In the genomic region with DNA sequence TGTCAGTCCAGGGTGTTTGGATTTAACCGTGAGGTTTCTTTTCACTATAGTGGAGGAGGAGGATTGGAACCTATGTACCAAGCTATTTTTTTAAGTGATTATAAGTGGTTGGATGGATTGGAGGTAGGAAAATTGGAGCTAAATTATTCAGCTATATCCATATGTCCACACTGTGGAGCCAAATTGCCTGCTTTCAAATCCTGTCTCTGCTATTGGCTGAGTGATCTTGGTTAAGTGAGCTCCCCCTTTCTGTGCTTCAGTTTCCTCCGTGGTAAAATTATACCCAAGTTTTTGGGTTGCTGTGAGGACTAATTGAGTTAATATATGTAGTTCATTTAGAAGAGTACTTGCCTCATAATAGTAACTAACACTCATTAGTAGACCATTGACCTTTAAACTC, we compare ENCODE assay signal across 9 cellular contexts. TPM values are rescaled to one million over a fixed set of nuclear protein-coding genes. Genes with fewer than 3 reads are reported as not detected.
DNase-seq lines count a peak whose midpoint lies in the region; ATAC-seq, FAIRE-seq and TF ChIP-seq lines count a peak whose summit lies in the region.
"Had no signal": no experiment of that assay in that cellular context is flagged by ENCODE, and none has a peak within 500 bp of the region (broad histone marks: within the 10 kb centered on the region; RNA-seq: fewer than 3 reads in every experiment).

No MANE protein-coding gene starts in this region.

- H3K36me3 Mint-ChIP-seq in T-helper 17 cell (ENCODE audit: low read depth), result peaks cover 5% of the 10 kb centered on the region

- FAIRE-seq in keratinocyte (lab: Jason Lieb, UNC), result no peak

- H3K36me3 ChIP-seq in keratinocyte (ENCODE audit: control insufficient read depth in 2 of 2, extremely low read depth in 1 of 2, insufficient read depth in 2 of 2, low read length in 2 of 2), result peaks cover 0 to 5% of the 10 kb centered on the region in 2 experiments

- no peaks in the 10 kb centered on the region for H3K9me1 ChIP-seq in keratinocyte (ENCODE audit: control insufficient read depth, extremely low read depth, insufficient read depth, low read length)

- H3K27ac ChIP-seq in keratinocyte (ENCODE audit: control insufficient read depth, insufficient read depth, low read length), result peak overlapping the region; percentile 59
- H3K27ac ChIP-seq: gastrocnemius medialis had no signal

- no peak for TF ChIP-seq EP300 in Ishikawa (IDR thresholded peaks at IDR 0.05; ENCODE audit: borderline replicate concordance)

- no peak overlapping the region for H3K4me3 Mint-ChIP-seq in T-helper 17 cell

- no peaks in the 10 kb centered on the region for H4K20me1 ChIP-seq in keratinocyte (ENCODE audit: control insufficient read depth, extremely low read depth, insufficient read depth, low read length)

- H3K27me3 Mint-ChIP-seq in T-helper 17 cell, result no peaks in the 10 kb centered on the region

- TF ChIP-seq RAD21 in Ishikawa (IDR thresholded peaks at IDR 0.05; ENCODE audit: low read depth), result peak; percentile 4; the same call in 1 of the 2 replicates

- H3K27me3 ChIP-seq in keratinocyte (ENCODE audit: control insufficient read depth, extremely low read depth, insufficient read depth, low read length), result no peaks in the 10 kb centered on the region
- H3K27me3 ChIP-seq: gastrocnemius medialis had no signal

- dilution Hi-C loops in keratinocyte (cut with MboI; ENCODE audit: extremely low pct_ligation_motif_present, low sequenced_read_pairs), result no loop called here

- H3K79me2 ChIP-seq in keratinocyte (ENCODE audit: control insufficient read depth, insufficient read depth, low read length), result peaks cover 18% of the 10 kb centered on the region

- H3K9ac ChIP-seq in keratinocyte (ENCODE audit: control insufficient read depth, extremely low read depth, insufficient read depth, low read length), result peak overlapping the region; percentile 44

- H3K9me3 ChIP-seq in T-helper 17 cell (ENCODE audit: control insufficient read depth, low read length, poor library complexity, severe bottlenecking), result no peaks in the 10 kb centered on the region
- H3K9me3 ChIP-seq in keratinocyte (ENCODE audit: control insufficient read depth, low read depth, low read length), result no peaks in the 10 kb centered on the region
- H3K9me3 ChIP-seq: gastrocnemius medialis had no signal

- no peak overlapping the region for H2AFZ ChIP-seq in keratinocyte (ENCODE audit: control insufficient read depth, low read length)

- H3K4me1 Mint-ChIP-seq in T-helper 17 cell, result peaks cover 26% of the 10 kb centered on the region

- in situ Hi-C loops in G401 (cut with HindIII; ENCODE audit: low sequenced_read_pairs), result no loop called here

- peak; percentile 35 for DNase-seq in D341Med (ENCODE audit: low spot score)
- no peak for DNase-seq in T-helper 17 cell
- no peak for DNase-seq in keratinocyte (ENCODE audit: low read depth, low spot score)
- DNase-seq in mucosa of gallbladder (ENCODE audit: low spot score), result no peak
- no peak for DNase-seq in G401 (ENCODE audit: low spot score)
- DNase-seq: gastrocnemius medialis had no signal

- ATAC-seq in T-helper 17 cell, result no peak
- no peak for ATAC-seq in HG02623 (IDR thresholded peaks at IDR 0.05; ENCODE audit: unreplicated experiment)
- no peak for ATAC-seq in HG03378 (IDR thresholded peaks at IDR 0.05; ENCODE audit: unreplicated experiment)
- ATAC-seq: gastrocnemius medialis had no signal

- peaks cover 27% of the 10 kb centered on the region for H3K4me1 ChIP-seq in keratinocyte (ENCODE audit: control insufficient read depth, extremely low read depth, insufficient read depth, low read length)

- peak; percentile 14 to 49 (median 19) for TF ChIP-seq CTCF in keratinocyte (optimal IDR thresholded peaks at IDR 0.05 in 1 of 3, IDR thresholded peaks at IDR 0.05 in 1 of 3, conservative IDR thresholded peaks at IDR 0.05 in 1 of 3; ENCODE audit: extremely low read depth in 1 of 3, insufficient read depth in 2 of 3, low read length in 3 of 3)

- H3K4me2 ChIP-seq in keratinocyte (ENCODE audit: control insufficient read depth, extremely low read depth, insufficient read depth, low read depth, low read length), result peak overlapping the region; percentile 84

- H3K4me3 ChIP-seq in keratinocyte (ENCODE audit: control insufficient read depth in 2 of 3, extremely low read depth in 1 of 3, insufficient read depth in 2 of 3, low read depth in 1 of 3, low read length in 3 of 3), result no peak overlapping the region
- H3K4me3 ChIP-seq: gastrocnemius medialis had no signal

- H3K27ac Mint-ChIP-seq in T-helper 17 cell, result peak overlapping the region; percentile 21

TF ChIP-seq in Ishikawa, 13 proteins besides CTCF, POLR2A, EP300 and RAD21:
- no peak for TF ChIP-seq TEAD4 (IDR thresholded peaks at IDR 0.05)
- TF ChIP-seq CREB1 (IDR thresholded peaks at IDR 0.05; ENCODE audit: low read depth), result no peak
- TF ChIP-seq NFIC (IDR thresholded peaks at IDR 0.05), result no peak
- no peak for TF ChIP-seq TCF12 (IDR thresholded peaks at IDR 0.05; ENCODE audit: low read depth)

RNA-seq across cellular contexts. Expression of a gene that starts 2.5 kb away (rescaled TPM):
- total RNA-seq in T-helper 17 cell (1 to 10 TPM; 1.9 to 6.8 TPM), mucosa of gallbladder (2.3 TPM)
- polyA plus RNA-seq in keratinocyte, result 2.8 to 6.7 TPM (median 3.3 TPM) in 3 replicates
- polyA plus RNA-seq in keratinocyte (2011; ENCODE audit: low read depth), result 1.3 TPM
- 3.3 and 4.6 TPM in 2 replicates for polyA plus RNA-seq in keratinocyte (2011; cell fraction: cytosol; rRNA removed)
- 1.5 and 2.0 TPM in 2 replicates for polyA plus RNA-seq in keratinocyte (2011; cell fraction: nucleus; rRNA removed)
- polyA plus RNA-seq in keratinocyte (2012; ENCODE audit: low replicate concordance), result 2.7 and 4.6 TPM in 2 replicates
- 0.75 to 3.0 TPM (median 2.0 TPM) in 3 replicates for polyA minus RNA-seq in keratinocyte
- polyA minus RNA-seq in keratinocyte (2011; cell fraction: cytosol; rRNA and poly(A)+ RNA removed), result 2.5 TPM
- 1.2 and 7.8 TPM in 2 replicates for polyA minus RNA-seq in keratinocyte (2011; cell fraction: nucleus; rRNA and poly(A)+ RNA removed)
- 2.2 and 19.6 TPM in 2 replicates for total RNA-seq in G401 (2014; rRNA removed; shearing (Covaris generic))

RNA-seq across cellular contexts. Expression of a gene that starts 3.1 kb away (rescaled TPM):
- total RNA-seq in T-helper 17 cell (10 to 100 TPM; 61.0 to 61.1 TPM), mucosa of gallbladder (25.1 TPM)
- 18.8 to 28.9 TPM (median 20.2 TPM) in 3 replicates for polyA plus RNA-seq in keratinocyte
- 53.0 TPM for polyA plus RNA-seq in keratinocyte (2011; ENCODE audit: low read depth)
- polyA plus RNA-seq in keratinocyte (2011; cell fraction: cytosol; rRNA removed), result 10.6 and 14.5 TPM in 2 replicates
- polyA plus RNA-seq in keratinocyte (2011; cell fraction: nucleus; rRNA removed), result 40.5 and 59.0 TPM in 2 replicates
- 21.2 and 25.5 TPM in 2 replicates for polyA plus RNA-seq in keratinocyte (2012; ENCODE audit: low replicate concordance)
- 2.7 to 50.9 TPM (median 19.1 TPM) in 3 replicates for polyA minus RNA-seq in keratinocyte
- polyA minus RNA-seq in keratinocyte (2011; cell fraction: cytosol; rRNA and poly(A)+ RNA removed), result 14.4 TPM
- 25.6 and 50.8 TPM in 2 replicates for polyA minus RNA-seq in keratinocyte (2011; cell fraction: nucleus; rRNA and poly(A)+ RNA removed)
- 11.4 and 30.3 TPM in 2 replicates for total RNA-seq in G401 (2014; rRNA removed; shearing (Covaris generic))

RNA-seq across cellular contexts. Expression of a gene that starts 34.7 kb away (rescaled TPM):
- 10 to 100 TPM; 68.5 to 75.8 TPM for total RNA-seq in T-helper 17 cell
- 60.1 to 88.4 TPM (median 82.4 TPM) in 3 replicates for polyA plus RNA-seq in keratinocyte
- 95.9 TPM for polyA plus RNA-seq in keratinocyte (2011; ENCODE audit: low read depth)
- polyA plus RNA-seq in keratinocyte (2011; cell fraction: cytosol; rRNA removed), result 62.1 and 101 TPM in 2 replicates
- polyA plus RNA-seq in keratinocyte (2011; cell fraction: nucleus; rRNA removed), result 162 and 172 TPM in 2 replicates
- 99.2 and 114 TPM in 2 replicates for polyA plus RNA-seq in keratinocyte (2012; ENCODE audit: low replicate concordance)
- 94.9 to 250 TPM (median 106 TPM) in 3 replicates for polyA minus RNA-seq in keratinocyte
- polyA minus RNA-seq in keratinocyte (2011; cell fraction: cytosol; rRNA and poly(A)+ RNA removed), result 83.6 TPM
- polyA minus RNA-seq in keratinocyte (2011; cell fraction: nucleus; rRNA and poly(A)+ RNA removed), result 108 and 238 TPM in 2 replicates
- 56.7 TPM for total RNA-seq in mucosa of gallbladder
- total RNA-seq in G401 (2014; rRNA removed; shearing (Covaris generic)), result 188 and 246 TPM in 2 replicates
